ENCODE assay signal across 8 cellular contexts in the genomic region with DNA sequence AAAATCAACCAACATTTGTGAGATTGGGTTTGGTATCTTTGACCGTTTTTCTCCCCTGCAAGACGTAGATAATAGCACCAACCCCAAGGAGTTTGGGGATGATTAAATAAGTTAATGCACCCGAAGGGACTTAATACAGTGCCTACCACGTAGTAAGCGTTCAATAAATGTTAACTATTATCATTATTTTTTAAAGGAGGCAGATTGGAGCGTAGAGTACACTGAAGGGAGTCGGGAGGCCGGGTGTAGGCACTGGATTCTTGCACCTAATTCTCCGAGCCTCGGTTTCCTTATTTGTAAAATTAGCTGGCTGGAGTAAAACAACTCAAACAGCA. TPM values are rescaled to one million over a fixed set of nuclear protein-coding genes. Genes with fewer than 3 reads are reported as not detected.
DNase-seq lines count a peak whose midpoint lies in the region; ATAC-seq, FAIRE-seq and TF ChIP-seq lines count a peak whose summit lies in the region.

No MANE protein-coding gene starts in this region.

- intact Hi-C loops in endothelial cell of umbilical vein (cut with micrococcal nuclease), result loop anchor here (1.0 to 2.0 kb wide), 5 partner anchors 63 to 269 kb away; partner anchors contain the start of gene CCT2

- peak overlapping the region; percentile 80 for H3K27ac ChIP-seq in DND-41 (ENCODE audit: low read length)
- peak overlapping the region; percentile 59 for H3K27ac ChIP-seq in endothelial cell of umbilical vein (ENCODE audit: insufficient read depth, low read depth, low read length)
- H3K27ac ChIP-seq in osteoblast (ENCODE audit: low read depth, low read length), result peak overlapping the region; percentile 82

- H2AFZ ChIP-seq in DND-41 (ENCODE audit: low read depth, low read length) (peak overlapping the region; percentile 93), endothelial cell of umbilical vein (ENCODE audit: low read depth, low read length) (peak overlapping the region; percentile 92), osteoblast (ENCODE audit: low read length) (peak overlapping the region; percentile 99)

- POLR2A ChIA-PET in endothelial cell of umbilical vein (lab: Charles Lee), result interaction anchor here (0.7 kb wide), 1 partner anchor 115 kb away, joined by 3 read pairs; the partner anchor contains the start of gene CCT2

- H3K9ac ChIP-seq in DND-41 (ENCODE audit: low read depth, low read length) (peak overlapping the region; percentile 94), NT2/D1 (ENCODE audit: insufficient read length, low read depth) (peak overlapping the region; percentile 94), endothelial cell of umbilical vein (replicated peaks; ENCODE audit: extremely low read depth, insufficient read depth, low read length) (peak overlapping the region; percentile 93)

- H3K79me2 ChIP-seq in DND-41 (ENCODE audit: insufficient read depth, low read length) (peaks cover 46% of the 10 kb centered on the region), endothelial cell of umbilical vein (ENCODE audit: control insufficient read depth, insufficient read depth, low read length) (peaks cover 42% of the 10 kb centered on the region), osteoblast (ENCODE audit: insufficient read depth, low read length) (peaks cover 47% of the 10 kb centered on the region)

- peaks cover 26% of the 10 kb centered on the region; the same call in 1 of the 2 replicates for H4K20me1 ChIP-seq in DND-41 (ENCODE audit: insufficient read depth, low read length)
- H4K20me1 ChIP-seq in endothelial cell of umbilical vein (replicated peaks; ENCODE audit: control insufficient read depth, extremely low read depth, insufficient read depth, low read length), result peaks cover 8% of the 10 kb centered on the region
- peaks cover 37% of the 10 kb centered on the region for H4K20me1 ChIP-seq in osteoblast (ENCODE audit: insufficient read depth, low read length)

- H3K36me3 ChIP-seq in DND-41 (ENCODE audit: insufficient read depth, low read length) (peaks cover 2% of the 10 kb centered on the region; the same call in 1 of the 2 replicates), NT2/D1 (ENCODE audit: insufficient read depth, insufficient read length, low read length) (no peaks in the 10 kb centered on the region), endothelial cell of umbilical vein (ENCODE audit: control insufficient read depth in 2 of 2, extremely low read depth in 1 of 2, insufficient read depth in 2 of 2, low read length in 2 of 2) (no peaks in the 10 kb centered on the region), osteoblast (ENCODE audit: insufficient read depth, low read length) (no peaks in the 10 kb centered on the region)

- CTCF ChIA-PET in endothelial cell of umbilical vein (lab: Charles Lee), result interaction anchor here (0.8 to 1.6 kb wide), 7 partner anchors 11 to 169 kb away, joined by 3 to 37 read pairs (median 4); no protein-coding TSS in a partner anchor

- no peaks in the 10 kb centered on the region for H3K9me1 ChIP-seq in endothelial cell of umbilical vein (replicated peaks; ENCODE audit: control insufficient read depth, extremely low read depth, insufficient read depth, low read length)

- DNase-seq in DND-41 (no peak), NT2/D1 (ENCODE audit: low read depth, low spot score) (no peak), endothelial cell of umbilical vein (ENCODE audit: low read depth, low spot score) (no peak), osteoblast (ENCODE audit: insufficient read length, low spot score, missing footprints) (no peak), medulla oblongata (ENCODE audit: extremely low spot score) (no peak), amniotic stem cell (lab: John Stamatoyannopoulos, UW) (no peak), hepatic stellate cell (ENCODE audit: low spot score) (no peak), NCI-H345 treated with DMSO at 0.1 percent for 48 hours (lab: John Stamatoyannopoulos, UW; ENCODE audit: unreplicated experiment) (no peak)

- H3K4me1 ChIP-seq in DND-41 (ENCODE audit: insufficient read depth, low read length) (peaks cover 36% of the 10 kb centered on the region), NT2/D1 (ENCODE audit: insufficient read depth, insufficient read length) (no peaks in the 10 kb centered on the region), endothelial cell of umbilical vein (ENCODE audit: control insufficient read depth, extremely low read depth, insufficient read depth, low read length) (peaks cover 12% of the 10 kb centered on the region), osteoblast (ENCODE audit: insufficient read depth, low read length) (peaks cover 47% of the 10 kb centered on the region)

- TF ChIP-seq CTCF in DND-41 (IDR thresholded peaks at IDR 0.05; ENCODE audit: borderline replicate concordance, extremely low read depth, low read length, poor library complexity, severe bottlenecking), result no peak
- no peak for TF ChIP-seq CTCF in endothelial cell of umbilical vein (IDR thresholded peaks at IDR 0.05; ENCODE audit: extremely low read depth in 1 of 2, insufficient read depth in 1 of 2, low read depth in 1 of 2, low read length in 2 of 2)
- TF ChIP-seq CTCF in osteoblast (IDR thresholded peaks at IDR 0.05; ENCODE audit: extremely low read depth, low read depth, low read length), result no peak

- FAIRE-seq in endothelial cell of umbilical vein (lab: Jason Lieb, UNC), result no peak

- TSS peak; percentile 96 for BruUV-seq in endothelial cell of umbilical vein (replicated peaks; lab: Mats Ljungman, UMichigan)

- no peaks in the 10 kb centered on the region for H3K9me3 ChIP-seq in DND-41 (ENCODE audit: insufficient read depth, low read length, severe bottlenecking)
- H3K9me3 ChIP-seq in NT2/D1 (ENCODE audit: insufficient read depth, low read length), result no peaks in the 10 kb centered on the region
- H3K9me3 ChIP-seq in endothelial cell of umbilical vein (replicated peaks; ENCODE audit: control insufficient read depth, insufficient read depth, low read length), result no peaks in the 10 kb centered on the region
- H3K9me3 ChIP-seq in osteoblast (ENCODE audit: low read depth, low read length), result no peaks in the 10 kb centered on the region

- H3K4me2 ChIP-seq in DND-41 (ENCODE audit: insufficient read depth, low read length) (peak overlapping the region; percentile 94), endothelial cell of umbilical vein (ENCODE audit: insufficient read depth, low read length) (peak overlapping the region; percentile 92), osteoblast (ENCODE audit: insufficient read depth, low read length) (peak overlapping the region; percentile 77)

- no peak for TF ChIP-seq POLR2A in endothelial cell of umbilical vein (IDR thresholded peaks at IDR 0.05; ENCODE audit: low read depth, low read length)

- no peak for ATAC-seq in DND-41 (ENCODE audit: insufficient read depth, low read depth)

- dilution Hi-C loops in endothelial cell of umbilical vein (cut with MboI; ENCODE audit: extremely low pct_ligation_motif_present, low sequenced_read_pairs), result no loop called here

- H3K27me3 ChIP-seq in DND-41 (ENCODE audit: insufficient read depth, low read length, poor library complexity) (no peaks in the 10 kb centered on the region), NT2/D1 (ENCODE audit: insufficient read depth, insufficient read length) (no peaks in the 10 kb centered on the region), endothelial cell of umbilical vein (ENCODE audit: control insufficient read depth in 2 of 2, insufficient read depth in 2 of 2, low read length in 2 of 2) (no peaks in the 10 kb centered on the region), osteoblast (ENCODE audit: insufficient read depth, low read length) (no peaks in the 10 kb centered on the region)

- H3K4me3 ChIP-seq in DND-41 (ENCODE audit: low read depth in 1 of 2, low read length in 2 of 2), result peak overlapping the region; percentile 95 to 99; a peak in 3 of 4 replicates
- peak overlapping the region; percentile 90 for H3K4me3 ChIP-seq in NT2/D1 (ENCODE audit: insufficient read length, low read depth)
- peak overlapping the region; percentile 53 to 89 (median 79) for H3K4me3 ChIP-seq in endothelial cell of umbilical vein (replicated peaks in 1 of 3; ENCODE audit: insufficient read depth in 1 of 3, low read depth in 1 of 3, low read length in 3 of 3)
- H3K4me3 ChIP-seq in osteoblast (ENCODE audit: insufficient read depth, low read length), result peak overlapping the region; percentile 82

TF ChIP-seq in endothelial cell of umbilical vein, 7 proteins besides CTCF, POLR2A, EP300 and RAD21:
- TF ChIP-seq GATA2 (IDR thresholded peaks at IDR 0.05; ENCODE audit: insufficient read depth, insufficient read length, low read depth, low read length) (no peak), JUN (IDR thresholded peaks at IDR 0.05; ENCODE audit: borderline replicate concordance, insufficient read depth, insufficient read length, low read depth) (no peak), FOS (IDR thresholded peaks at IDR 0.05; ENCODE audit: borderline replicate concordance, insufficient read depth, low read length) (no peak), EZH2 (IDR thresholded peaks at IDR 0.05; ENCODE audit: borderline replicate concordance, low read depth, low read length, severe bottlenecking) (no peak)

RNA-seq across cellular contexts. Expression of gene FRS2, which starts 0.4 kb away (rescaled TPM):
- total RNA-seq in endothelial cell of umbilical vein (15.5 and 17.1 TPM in 2 replicates), osteoblast (64.4 and 64.8 TPM in 2 replicates)
- polyA plus RNA-seq in endothelial cell of umbilical vein, result 4.3 and 6.3 TPM in 2 replicates
- polyA plus RNA-seq in endothelial cell of umbilical vein (2011; cell fraction: cytosol; rRNA removed), result 5.8 and 5.9 TPM in 2 replicates
- polyA plus RNA-seq in endothelial cell of umbilical vein (2011; cell fraction: nucleus; rRNA removed), result 20.8 and 28.0 TPM in 2 replicates
- 8.3 and 11.8 TPM in 2 replicates for polyA plus RNA-seq in endothelial cell of umbilical vein (2012)
- polyA minus RNA-seq in endothelial cell of umbilical vein, result 13.9 and 20.3 TPM in 2 replicates
- polyA minus RNA-seq in endothelial cell of umbilical vein (2011; cell fraction: cytosol; rRNA and poly(A)+ RNA removed), result 15.7 TPM
- polyA minus RNA-seq in endothelial cell of umbilical vein (2011; cell fraction: nucleus; rRNA and poly(A)+ RNA removed), result 37.5 and 39.8 TPM in 2 replicates
